Comparison of ENCODE assay signal across 11 cellular contexts in the genomic region with DNA sequence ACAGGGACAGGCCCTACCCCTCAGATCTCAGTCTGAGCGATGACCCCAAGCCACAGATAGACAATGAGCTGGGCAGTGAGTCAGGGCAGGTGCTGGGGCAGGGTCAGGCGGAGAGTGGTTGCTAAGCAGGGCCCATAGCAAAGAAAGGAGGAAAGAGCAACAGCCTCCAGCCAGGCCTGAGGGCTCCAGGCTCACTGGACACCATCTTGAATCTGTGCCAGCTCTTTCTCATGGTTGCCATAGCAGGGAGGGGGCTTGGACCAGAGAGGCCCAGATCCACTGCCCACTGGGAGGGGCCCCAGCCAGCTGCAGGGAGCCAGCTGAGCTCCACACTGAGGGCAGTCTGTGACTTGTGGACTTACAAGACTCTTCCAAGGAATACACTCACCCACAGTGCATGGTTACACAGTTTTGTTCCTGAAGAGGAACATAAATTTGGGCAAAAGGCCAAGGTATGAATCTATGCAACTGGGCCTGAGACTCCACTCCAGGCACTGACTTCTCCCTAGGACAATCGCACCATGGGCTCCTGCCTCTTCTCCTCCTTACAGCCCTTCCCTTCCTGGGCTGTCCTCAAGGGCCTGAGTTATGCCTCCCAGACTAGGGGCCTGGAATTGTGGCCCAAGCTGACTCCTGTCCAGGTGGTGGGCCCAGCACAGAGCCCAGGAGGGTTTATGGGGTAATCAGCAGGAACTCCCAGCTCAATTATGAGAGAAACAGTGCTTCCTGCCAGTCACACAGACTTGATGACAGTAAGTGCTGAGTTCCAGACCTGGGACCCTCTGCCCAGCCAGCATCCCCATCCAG. TPM values are rescaled to one million over a fixed set of nuclear protein-coding genes. Genes with fewer than 3 reads are reported as not detected.
DNase-seq lines count a peak whose midpoint lies in the region; ATAC-seq and TF ChIP-seq lines count a peak whose summit lies in the region.
"Had no signal": no experiment of that assay in that cellular context is flagged by ENCODE, and none has a peak within 500 bp of the region (broad histone marks: within the 10 kb centered on the region; RNA-seq: fewer than 3 reads in every experiment).

No MANE protein-coding gene starts in this region.

- CTCF ChIA-PET in activated CD8-positive, alpha-beta T cell treated with anti-CD3 and anti-CD28 coated beads, Interleukin-2, amount 10 ng/mL, durations not matched to agents 7 days and 5 days (lab: Charles Lee), result interaction anchor here (1.1 to 1.5 kb wide), 5 partner anchors 10 to 130 kb away, joined by 4 to 8 read pairs (median 7); no protein-coding TSS in a partner anchor
- CTCF ChIA-PET in activated CD8-positive, alpha-beta T cell treated with anti-CD3 and anti-CD28 coated beads for 36 hours (lab: Charles Lee), result interaction anchor here (0.9 to 1.4 kb wide), 3 partner anchors 79 to 102 kb away, joined by 4 to 5 read pairs (median 5); no protein-coding TSS in a partner anchor
- CTCF ChIA-PET in Caco-2 (lab: Charles Lee), result no interaction called here

- DNase-seq in activated CD8-positive, alpha-beta T cell treated with anti-CD3 and anti-CD28 coated beads, Interleukin-2, amount 10 ng/mL, durations not matched to agents 7 days and 5 days, result peak; percentile 21
- no peak for DNase-seq in activated CD8-positive, alpha-beta T cell treated with anti-CD3 and anti-CD28 coated beads for 36 hours
- DNase-seq in brain pericyte (ENCODE audit: low read depth, low spot score), result peak; percentile 87
- peak; percentile 44 for DNase-seq in left lobe of liver (ENCODE audit: low spot score)
- DNase-seq in upper lobe of left lung, result peak in 1 of 2 donors; percentile 51
- DNase-seq in Caco-2, result no peak
- DNase-seq in Karpas-422, result no peak
- DNase-seq: CD4-positive, CD25-positive, alpha-beta regulatory T cell; stimulated activated CD4-positive, alpha-beta T cell treated with anti-CD3 and anti-CD28 coated beads, Interleukin-12 subunit alpha, Interleukin-12 subunit beta, amount 100 ng/mL, for 4 hours had no signal

- TF ChIP-seq CTCF in activated CD8-positive, alpha-beta T cell treated with anti-CD3 and anti-CD28 coated beads for 36 hours (IDR thresholded peaks at IDR 0.05), result no peak
- TF ChIP-seq CTCF in upper lobe of left lung (IDR thresholded peaks at IDR 0.05) (no peak), Caco-2 (IDR thresholded peaks at IDR 0.05; ENCODE audit: insufficient read depth in 1 of 2, low read depth in 1 of 2, low read length in 1 of 2, severe bottlenecking in 1 of 2, unreplicated experiment in 1 of 2) (no peak)

- POLR2A ChIA-PET in activated CD8-positive, alpha-beta T cell treated with anti-CD3 and anti-CD28 coated beads, Interleukin-2, amount 10 ng/mL, durations not matched to agents 7 days and 5 days (lab: Charles Lee), result interaction anchor here (0.8 kb wide), 1 partner anchor 71 kb away, joined by 3 read pairs; no protein-coding TSS in a partner anchor
- POLR2A ChIA-PET in activated CD8-positive, alpha-beta T cell treated with anti-CD3 and anti-CD28 coated beads for 36 hours (lab: Charles Lee), result interaction anchor here (0.7 kb wide), 1 partner anchor 78 kb away, joined by 3 read pairs; no protein-coding TSS in a partner anchor
- POLR2A ChIA-PET in Caco-2 (lab: Charles Lee), result no interaction called here

- peaks cover 36% of the 10 kb centered on the region for H3K4me1 Mint-ChIP-seq in activated CD8-positive, alpha-beta T cell treated with anti-CD3 and anti-CD28 coated beads, Interleukin-2, amount 10 ng/mL, durations not matched to agents 7 days and 5 days (ENCODE audit: low read depth)
- H3K4me1 Mint-ChIP-seq in activated CD8-positive, alpha-beta T cell treated with anti-CD3 and anti-CD28 coated beads for 36 hours (ENCODE audit: low read depth), result peaks cover 24% of the 10 kb centered on the region
- no peaks in the 10 kb centered on the region for H3K4me1 Mint-ChIP-seq in Caco-2 (ENCODE audit: low read depth, unreplicated experiment)

- intact Hi-C loops in activated CD8-positive, alpha-beta T cell treated with anti-CD3 and anti-CD28 coated beads for 36 hours (cut with micrococcal nuclease), result no loop called here
- intact Hi-C loops in Caco-2 (cut with micrococcal nuclease; ENCODE audit: unreplicated experiment), result no loop called here

- H3K36me3 Mint-ChIP-seq in activated CD8-positive, alpha-beta T cell treated with anti-CD3 and anti-CD28 coated beads, Interleukin-2, amount 10 ng/mL, durations not matched to agents 7 days and 5 days (ENCODE audit: low read depth), result no peaks in the 10 kb centered on the region
- no peaks in the 10 kb centered on the region for H3K36me3 Mint-ChIP-seq in activated CD8-positive, alpha-beta T cell treated with anti-CD3 and anti-CD28 coated beads for 36 hours (ENCODE audit: low read depth)
- no peaks in the 10 kb centered on the region for H3K36me3 Mint-ChIP-seq in Caco-2 (ENCODE audit: insufficient read depth, unreplicated experiment)
- H3K36me3 Mint-ChIP-seq: CD4-positive, CD25-positive, alpha-beta regulatory T cell had no signal

- H3K27ac Mint-ChIP-seq in activated CD8-positive, alpha-beta T cell treated with anti-CD3 and anti-CD28 coated beads, Interleukin-2, amount 10 ng/mL, durations not matched to agents 7 days and 5 days, result no peak overlapping the region
- H3K27ac Mint-ChIP-seq in activated CD8-positive, alpha-beta T cell treated with anti-CD3 and anti-CD28 coated beads for 36 hours, result no peak overlapping the region
- no peak overlapping the region for H3K27ac Mint-ChIP-seq in Caco-2 (ENCODE audit: unreplicated experiment)

- H3K4me2 ChIP-seq in Karpas-422 (ENCODE audit: low read depth, low read length, poor library complexity, severe bottlenecking), result no peak overlapping the region

- no peak for TF ChIP-seq POLR2A in upper lobe of left lung (IDR thresholded peaks at IDR 0.05)

- H3K4me3 ChIP-seq in upper lobe of left lung, result no peak overlapping the region
- H3K4me3 ChIP-seq in Caco-2 (ENCODE audit: low read depth, low read length), result no peak overlapping the region
- H3K4me3 ChIP-seq in Karpas-422 (ENCODE audit: low read length), result no peak overlapping the region

- 64 to 76% methylated on average over 3 of the region's 3 CpGs for WGBS in upper lobe of left lung, 2 donors

- no peak overlapping the region for H3K4me3 Mint-ChIP-seq in activated CD8-positive, alpha-beta T cell treated with anti-CD3 and anti-CD28 coated beads, Interleukin-2, amount 10 ng/mL, durations not matched to agents 7 days and 5 days
- no peak overlapping the region for H3K4me3 Mint-ChIP-seq in activated CD8-positive, alpha-beta T cell treated with anti-CD3 and anti-CD28 coated beads for 36 hours
- no peak overlapping the region for H3K4me3 Mint-ChIP-seq in Caco-2 (ENCODE audit: unreplicated experiment)
- H3K4me3 Mint-ChIP-seq: CD4-positive, CD25-positive, alpha-beta regulatory T cell had no signal

- H3K4me1 ChIP-seq in upper lobe of left lung (peaks cover 17 to 39% (median 27%) of the 10 kb centered on the region in 4 donors), Caco-2 (no peaks in the 10 kb centered on the region), Karpas-422 (ENCODE audit: low read length) (peaks cover 2% of the 10 kb centered on the region; the same call in 1 of the 2 replicates)

- H3K27ac ChIP-seq in upper lobe of left lung (peak overlapping the region; percentile 23 to 76 (median 54)), Karpas-422 (ENCODE audit: low read length) (no peak overlapping the region)

- H3K27me3 ChIP-seq in upper lobe of left lung, result no peaks in the 10 kb centered on the region
- no peaks in the 10 kb centered on the region for H3K27me3 ChIP-seq in Caco-2 (replicated peaks; ENCODE audit: control insufficient read depth, insufficient read depth, low read length)
- no peaks in the 10 kb centered on the region for H3K27me3 ChIP-seq in Karpas-422 (ENCODE audit: low read length)

- H3K9me3 Mint-ChIP-seq in activated CD8-positive, alpha-beta T cell treated with anti-CD3 and anti-CD28 coated beads, Interleukin-2, amount 10 ng/mL, durations not matched to agents 7 days and 5 days (ENCODE audit: insufficient read depth), result no peaks in the 10 kb centered on the region
- no peaks in the 10 kb centered on the region for H3K9me3 Mint-ChIP-seq in activated CD8-positive, alpha-beta T cell treated with anti-CD3 and anti-CD28 coated beads for 36 hours
- no peaks in the 10 kb centered on the region for H3K9me3 Mint-ChIP-seq in Caco-2 (ENCODE audit: unreplicated experiment)
- H3K9me3 Mint-ChIP-seq: CD4-positive, CD25-positive, alpha-beta regulatory T cell had no signal

- H3K27me3 Mint-ChIP-seq in activated CD8-positive, alpha-beta T cell treated with anti-CD3 and anti-CD28 coated beads, Interleukin-2, amount 10 ng/mL, durations not matched to agents 7 days and 5 days (ENCODE audit: low read depth), result no peaks in the 10 kb centered on the region
- no peaks in the 10 kb centered on the region for H3K27me3 Mint-ChIP-seq in activated CD8-positive, alpha-beta T cell treated with anti-CD3 and anti-CD28 coated beads for 36 hours
- H3K27me3 Mint-ChIP-seq in Caco-2 (ENCODE audit: insufficient read depth, unreplicated experiment), result no peaks in the 10 kb centered on the region
- H3K27me3 Mint-ChIP-seq: CD4-positive, CD25-positive, alpha-beta regulatory T cell had no signal

- H3K9me3 ChIP-seq in upper lobe of left lung (no peaks in the 10 kb centered on the region), Caco-2 (no peaks in the 10 kb centered on the region; the same call in 1 of the 2 replicates), Karpas-422 (ENCODE audit: low read length) (no peaks in the 10 kb centered on the region)

- no peak overlapping the region for H2AFZ ChIP-seq in Karpas-422 (ENCODE audit: low read length)

- no peaks in the 10 kb centered on the region for H3K79me2 ChIP-seq in Karpas-422 (ENCODE audit: low read length)

- no peaks in the 10 kb centered on the region for H3K9me2 ChIP-seq in Karpas-422 (replicated peaks; ENCODE audit: insufficient read depth, low read length)

- no peak for ATAC-seq in activated CD8-positive, alpha-beta T cell treated with anti-CD3 and anti-CD28 coated beads, Interleukin-2, amount 10 ng/mL, durations not matched to agents 7 days and 5 days
- no peak for ATAC-seq in activated CD8-positive, alpha-beta T cell treated with anti-CD3 and anti-CD28 coated beads for 36 hours
- ATAC-seq in left lobe of liver, result peak; percentile 9
- peak in 1 of 2 donors; percentile 76 for ATAC-seq in upper lobe of left lung (ENCODE audit: low FRiP score in 2 of 2)
- no peak for ATAC-seq in GM19351 (IDR thresholded peaks at IDR 0.05; ENCODE audit: unreplicated experiment)
- ATAC-seq: HCT116 had no signal

- no TSS peak for BruUV-seq in Caco-2 (replicated peaks; lab: Mats Ljungman, UMichigan)

- no peak for TF ChIP-seq EP300 in upper lobe of left lung (IDR thresholded peaks at IDR 0.05)

- H4K20me1 ChIP-seq in Karpas-422 (ENCODE audit: insufficient read depth, low read depth, low read length), result no peaks in the 10 kb centered on the region; the same call in 1 of the 2 replicates

- no peaks in the 10 kb centered on the region for H3K36me3 ChIP-seq in upper lobe of left lung
- no peaks in the 10 kb centered on the region for H3K36me3 ChIP-seq in Caco-2 (ENCODE audit: control insufficient read depth, insufficient read depth, low read length)
- H3K36me3 ChIP-seq in Karpas-422 (ENCODE audit: insufficient read depth, low read length), result no peaks in the 10 kb centered on the region

- no peak overlapping the region for H3K9ac ChIP-seq in Karpas-422 (ENCODE audit: low read length)

RNA-seq across cellular contexts. Expression of a gene that starts 59.9 kb away (rescaled TPM):
- not detected for total RNA-seq in activated CD8-positive, alpha-beta T cell treated with anti-CD3 and anti-CD28 coated beads, Interleukin-2, amount 10 ng/mL, durations not matched to agents 7 days and 5 days
- not detected for total RNA-seq in activated CD8-positive, alpha-beta T cell treated with anti-CD3 and anti-CD28 coated beads for 36 hours
- total RNA-seq in left lobe of liver, result 0.38 TPM
- total RNA-seq in upper lobe of left lung, result 1 to 10 TPM in 1 of 6 donors, under 1 TPM in 3, not detected in 2; 0.22 to 1.0 (median 0.35) TPM
- not detected in 2 replicates for total RNA-seq in Caco-2 (2022)
- total RNA-seq in Karpas-422 (2014; rRNA removed; shearing (Covaris generic); ENCODE audit: low replicate concordance), result not detected in 2 replicates
- total RNA-seq: CD4-positive, CD25-positive, alpha-beta regulatory T cell had no signal

Comparison
In these comparisons a context has a peak if more than half of its experiments do, and no peak if none do; other contexts are left out.
1. DNase-seq: peak in activated CD8-positive, alpha-beta T cell treated with anti-CD3 and anti-CD28 coated beads, Interleukin-2, amount 10 ng/mL, durations not matched to agents 7 days and 5 days (single experiment), brain pericyte (single experiment) and left lobe of liver (single experiment); none in activated CD8-positive, alpha-beta T cell treated with anti-CD3 and anti-CD28 coated beads for 36 hours (single experiment), Caco-2 (0 of 2) and Karpas-422 (single experiment).